Comparison of ENCODE assay signal across 18 cellular contexts in genomic region chr18:2697184-2697583, GRCh38. TPM values are rescaled to one million over a fixed set of nuclear protein-coding genes. Genes with fewer than 3 reads are reported as not detected.
DNase-seq lines count a peak whose midpoint lies in the region; ATAC-seq and TF ChIP-seq lines count a peak whose summit lies in the region.
"Had no signal": no experiment of that assay in that cellular context is flagged by ENCODE, and none has a peak within 500 bp of the region (broad histone marks: within the 10 kb centered on the region; RNA-seq: fewer than 3 reads in every experiment).

No MANE protein-coding gene starts in this region.

- DNase-seq in activated naive CD8-positive, alpha-beta T cell treated with anti-CD3 and anti-CD28 coated beads for 36 hours: no peak
- DNase-seq in CD8-positive, alpha-beta memory T cell: no peak
- no peak for DNase-seq in activated CD4-positive, alpha-beta memory T cell treated with anti-CD3 and anti-CD28 coated beads for 36 hours
- DNase-seq in naive thymus-derived CD8-positive, alpha-beta T cell: no peak
- no peak for DNase-seq in germinal center (ENCODE audit: low spot score)
- DNase-seq: ACHN; GF-D8; NCI-H1105; NCI-H1694 treated with DMSO at 0.1 percent for 48 hours; NCI-H2107; NCI-H510A; NCI-H748 treated with DMSO at 0.1 percent for 48 hours; NK-92 treated with Interleukin-12 subunit alpha and Interleukin-12 subunit beta, amount 100 ng/mL, for 24 hours; Peyer's patch had no signal

- H3K36me3 ChIP-seq in CD8-positive, alpha-beta memory T cell (ENCODE audit: insufficient read depth, low read length): peaks cover 77% of the 10 kb centered on the region
- peaks cover 8 to 96% of the 10 kb centered on the region in 2 donors for H3K36me3 ChIP-seq in gastroesophageal sphincter

- peaks cover 16% of the 10 kb centered on the region for H3K36me3 Mint-ChIP-seq in activated naive CD8-positive, alpha-beta T cell
- peaks cover 48% of the 10 kb centered on the region for H3K36me3 Mint-ChIP-seq in activated naive CD8-positive, alpha-beta T cell treated with anti-CD3 and anti-CD28 coated beads for 36 hours
- peaks cover 19 to 88% (median 29%) of the 10 kb centered on the region in 3 donors for H3K36me3 Mint-ChIP-seq in CD8-positive, alpha-beta memory T cell
- peaks cover 64% of the 10 kb centered on the region for H3K36me3 Mint-ChIP-seq in activated CD4-positive, alpha-beta memory T cell treated with anti-CD3 and anti-CD28 coated beads for 36 hours
- H3K36me3 Mint-ChIP-seq in naive thymus-derived CD8-positive, alpha-beta T cell: peaks cover 0 to 89% (median 54%) of the 10 kb centered on the region in 3 donors

- no peaks in the 10 kb centered on the region for H3K27me3 Mint-ChIP-seq in activated naive CD8-positive, alpha-beta T cell
- no peaks in the 10 kb centered on the region for H3K27me3 Mint-ChIP-seq in activated naive CD8-positive, alpha-beta T cell treated with anti-CD3 and anti-CD28 coated beads for 36 hours
- no peaks in the 10 kb centered on the region for H3K27me3 Mint-ChIP-seq in CD8-positive, alpha-beta memory T cell
- no peaks in the 10 kb centered on the region for H3K27me3 Mint-ChIP-seq in activated CD4-positive, alpha-beta memory T cell treated with anti-CD3 and anti-CD28 coated beads for 36 hours
- no peaks in the 10 kb centered on the region for H3K27me3 Mint-ChIP-seq in naive thymus-derived CD8-positive, alpha-beta T cell

- intact Hi-C loops in activated CD4-positive, alpha-beta memory T cell treated with anti-CD3 and anti-CD28 coated beads for 36 hours (cut with micrococcal nuclease): no loop called here

- no peak overlapping the region for H3K27ac ChIP-seq in CD8-positive, alpha-beta memory T cell (ENCODE audit: low read depth, low read length)
- H3K27ac ChIP-seq in gastroesophageal sphincter: no peak overlapping the region
- H3K27ac ChIP-seq: Peyer's patch had no signal

- no peak for TF ChIP-seq POLR2A in gastroesophageal sphincter (IDR thresholded peaks at IDR 0.05)

- no peak for TF ChIP-seq EP300 in gastroesophageal sphincter (IDR thresholded peaks at IDR 0.05)

- no peaks in the 10 kb centered on the region for H3K4me1 ChIP-seq in CD8-positive, alpha-beta memory T cell (ENCODE audit: insufficient read depth, low read length)
- no peaks in the 10 kb centered on the region for H3K4me1 ChIP-seq in gastroesophageal sphincter
- H3K4me1 ChIP-seq: Peyer's patch had no signal

- peak overlapping the region; percentile 27 for H3K4me3 Mint-ChIP-seq in activated naive CD8-positive, alpha-beta T cell
- no peak overlapping the region for H3K4me3 Mint-ChIP-seq in activated naive CD8-positive, alpha-beta T cell treated with anti-CD3 and anti-CD28 coated beads for 36 hours
- H3K4me3 Mint-ChIP-seq in CD8-positive, alpha-beta memory T cell: no peak overlapping the region
- H3K4me3 Mint-ChIP-seq in activated CD4-positive, alpha-beta memory T cell treated with anti-CD3 and anti-CD28 coated beads for 36 hours: no peak overlapping the region
- peak overlapping the region in 1 of 10 donors; percentile 34 for H3K4me3 Mint-ChIP-seq in naive thymus-derived CD8-positive, alpha-beta T cell
- H3K4me3 Mint-ChIP-seq: CD14-positive monocyte, GM23338 had no signal

- no peak overlapping the region for H3K4me3 ChIP-seq in CD8-positive, alpha-beta memory T cell (ENCODE audit: low read length)
- no peak overlapping the region for H3K4me3 ChIP-seq in gastroesophageal sphincter
- H3K4me3 ChIP-seq: GM23338, Peyer's patch had no signal

- WGBS in gastroesophageal sphincter (ENCODE audit: low coverage in 1 of 2), 2 donors: 61 to 71% methylated on average over 4 of the region's 4 CpGs

- POLR2A ChIA-PET in CD8-positive, alpha-beta memory T cell (lab: Charles Lee): no interaction called here
- POLR2A ChIA-PET in activated CD4-positive, alpha-beta memory T cell treated with anti-CD3 and anti-CD28 coated beads for 36 hours (lab: Charles Lee): no interaction called here
- POLR2A ChIA-PET in naive thymus-derived CD8-positive, alpha-beta T cell (lab: Charles Lee): interaction anchor here (1.4 kb wide), 1 partner anchor 42 kb away, joined by 7 read pairs; the partner anchor contains the start of gene SMCHD1

- no peaks in the 10 kb centered on the region for H3K27me3 ChIP-seq in CD8-positive, alpha-beta memory T cell (ENCODE audit: insufficient read depth, low read length, poor library complexity, severe bottlenecking)
- H3K27me3 ChIP-seq in gastroesophageal sphincter: no peaks in the 10 kb centered on the region
- H3K27me3 ChIP-seq: Peyer's patch had no signal

- ATAC-seq in naive thymus-derived CD8-positive, alpha-beta T cell: no peak
- no peak for ATAC-seq in gastroesophageal sphincter
- ATAC-seq: GM23338 had no signal

- peak overlapping the region; percentile 46 for H3K27ac Mint-ChIP-seq in activated naive CD8-positive, alpha-beta T cell
- H3K27ac Mint-ChIP-seq in activated naive CD8-positive, alpha-beta T cell treated with anti-CD3 and anti-CD28 coated beads for 36 hours: no peak overlapping the region
- H3K27ac Mint-ChIP-seq in CD8-positive, alpha-beta memory T cell: peak overlapping the region in 6 of 8 donors; percentile 32 to 71 (median 64)
- peak overlapping the region; percentile 8 for H3K27ac Mint-ChIP-seq in activated CD4-positive, alpha-beta memory T cell treated with anti-CD3 and anti-CD28 coated beads for 36 hours
- H3K27ac Mint-ChIP-seq in naive thymus-derived CD8-positive, alpha-beta T cell: peak overlapping the region in 8 of 10 donors; percentile 29 to 75 (median 54)
- H3K27ac Mint-ChIP-seq: GM23338 had no signal

- TF ChIP-seq CTCF in gastroesophageal sphincter (IDR thresholded peaks at IDR 0.05): no peak

- H3K9me3 Mint-ChIP-seq in activated naive CD8-positive, alpha-beta T cell (ENCODE audit: low read depth): no peaks in the 10 kb centered on the region
- no peaks in the 10 kb centered on the region for H3K9me3 Mint-ChIP-seq in activated naive CD8-positive, alpha-beta T cell treated with anti-CD3 and anti-CD28 coated beads for 36 hours
- H3K9me3 Mint-ChIP-seq in CD8-positive, alpha-beta memory T cell: no peaks in the 10 kb centered on the region
- no peaks in the 10 kb centered on the region for H3K9me3 Mint-ChIP-seq in activated CD4-positive, alpha-beta memory T cell treated with anti-CD3 and anti-CD28 coated beads for 36 hours
- no peaks in the 10 kb centered on the region for H3K9me3 Mint-ChIP-seq in naive thymus-derived CD8-positive, alpha-beta T cell
- H3K9me3 Mint-ChIP-seq: CD14-positive monocyte, GM23338 had no signal

- H3K9me3 ChIP-seq in CD8-positive, alpha-beta memory T cell (ENCODE audit: low read length): no peaks in the 10 kb centered on the region
- no peaks in the 10 kb centered on the region for H3K9me3 ChIP-seq in gastroesophageal sphincter
- H3K9me3 ChIP-seq: Peyer's patch had no signal

- peaks cover 26% of the 10 kb centered on the region for H3K4me1 Mint-ChIP-seq in activated naive CD8-positive, alpha-beta T cell (ENCODE audit: low read depth)
- H3K4me1 Mint-ChIP-seq in activated naive CD8-positive, alpha-beta T cell treated with anti-CD3 and anti-CD28 coated beads for 36 hours: peaks cover 14% of the 10 kb centered on the region
- H3K4me1 Mint-ChIP-seq in CD8-positive, alpha-beta memory T cell: peaks cover 25 to 57% (median 26%) of the 10 kb centered on the region in 3 donors
- H3K4me1 Mint-ChIP-seq in activated CD4-positive, alpha-beta memory T cell treated with anti-CD3 and anti-CD28 coated beads for 36 hours (ENCODE audit: low read depth): peaks cover 15% of the 10 kb centered on the region
- peaks cover 2 to 25% (median 18%) of the 10 kb centered on the region in 4 donors for H3K4me1 Mint-ChIP-seq in naive thymus-derived CD8-positive, alpha-beta T cell
- H3K4me1 Mint-ChIP-seq: CD14-positive monocyte, GM23338 had no signal

- CTCF ChIA-PET in CD8-positive, alpha-beta memory T cell (lab: Charles Lee): no interaction called here
- CTCF ChIA-PET in activated CD4-positive, alpha-beta memory T cell treated with anti-CD3 and anti-CD28 coated beads for 36 hours (lab: Charles Lee): interaction anchor here (0.6 kb wide), 1 partner anchor 22 kb away, joined by 3 read pairs; no protein-coding TSS in a partner anchor

RNA-seq across cellular contexts. Expression of gene SMCHD1, which starts 41.7 kb away (rescaled TPM):
- 10 to 100 TPM; 85.1 to 97.2 TPM for total RNA-seq in activated naive CD8-positive, alpha-beta T cell treated with anti-CD3 and anti-CD28 coated beads for 36 hours
- total RNA-seq in CD8-positive, alpha-beta memory T cell: 10 to 100 TPM; 89.5 to 93.7 TPM
- polyA plus RNA-seq in CD8-positive, alpha-beta memory T cell: 42.9 TPM
- 10 to 100 TPM; 86.0 to 94.5 TPM for total RNA-seq in activated CD4-positive, alpha-beta memory T cell treated with anti-CD3 and anti-CD28 coated beads for 36 hours
- 100 to 1,000 TPM; 208 to 215 TPM for total RNA-seq in naive thymus-derived CD8-positive, alpha-beta T cell
- polyA plus RNA-seq in naive thymus-derived CD8-positive, alpha-beta T cell: 10 to 100 TPM; 27.7 to 33.7 (median 29.4) TPM
- total RNA-seq in gastroesophageal sphincter: 10 to 100 TPM; 49.8 to 85.6 (median 68.0) TPM
